Comparison of ENCODE assay signal across 8 cellular contexts in genomic region chr11:72584293-72584921, GRCh38.
DNase-seq lines count a peak whose midpoint lies in the region; ATAC-seq and TF ChIP-seq lines count a peak whose summit lies in the region.

No MANE protein-coding gene starts in this region.

- H3K36me3 Mint-ChIP-seq in osteocyte (ENCODE audit: unreplicated experiment) = no peaks in the 10 kb centered on the region

- peak overlapping the region in 3 of 10 donors; percentile 7 to 33 (median 10) for H3K4me3 ChIP-seq in heart right ventricle
- peak overlapping the region in 7 of 8 donors; percentile 8 to 66 (median 30) for H3K4me3 ChIP-seq in spleen

- H3K27me3 ChIP-seq in heart right ventricle (peaks cover 0 to 37% (median 11%) of the 10 kb centered on the region in 7 donors), spleen (replicated peaks in 1 of 7) (peaks cover 0 to 37% (median 2%) of the 10 kb centered on the region in 7 donors)

- no peak overlapping the region for H3K27ac Mint-ChIP-seq in osteocyte (ENCODE audit: unreplicated experiment)

- DNase-seq in ELF-1 (ENCODE audit: low read depth, low spot score) = peak; percentile 63
- peak; percentile 64 to 72 for DNase-seq in activated T-cell treated with anti-CD3 and anti-CD28 coated beads, Interleukin-2, amount 50 U/mL, for 48 hours
- DNase-seq in heart right ventricle = peak; percentile 29 to 68
- peak; percentile 92 for DNase-seq in spleen
- DNase-seq in osteocyte (ENCODE audit: extremely low spot score, unreplicated experiment) = no peak
- DNase-seq in NCI-H146 treated with DMSO at 0.1 percent for 48 hours (lab: John Stamatoyannopoulos, UW; ENCODE audit: unreplicated experiment) = no peak

- peaks cover 0 to 65% (median 0%) of the 10 kb centered on the region in 9 donors for H3K36me3 ChIP-seq in heart right ventricle
- peaks cover 0 to 85% (median 18%) of the 10 kb centered on the region in 6 donors for H3K36me3 ChIP-seq in spleen

- WGBS in heart right ventricle, 2 donors = 26 to 38% methylated on average over 59 of the region's 59 CpGs
- 19 to 27% (median 24%) methylated on average over 14 to 59 of the region's 59 CpGs for WGBS in spleen, 5 donors

- no peak overlapping the region for H3K4me3 Mint-ChIP-seq in osteocyte (ENCODE audit: unreplicated experiment)

- no peaks in the 10 kb centered on the region for H3K9me3 ChIP-seq in heart right ventricle
- H3K9me3 ChIP-seq in spleen = no peaks in the 10 kb centered on the region

- H3K27me3 Mint-ChIP-seq in osteocyte (ENCODE audit: unreplicated experiment) = peaks cover 65% of the 10 kb centered on the region

- no peaks in the 10 kb centered on the region for H3K9me3 Mint-ChIP-seq in osteocyte (ENCODE audit: unreplicated experiment)

- H3K4me1 ChIP-seq in heart right ventricle = peaks cover 0 to 25% (median 0%) of the 10 kb centered on the region in 9 donors
- H3K4me1 ChIP-seq in spleen = peaks cover 9 to 62% (median 25%) of the 10 kb centered on the region in 6 donors

- no peak for TF ChIP-seq POLR2A in spleen (IDR thresholded peaks at IDR 0.05)

- peak overlapping the region in 1 of 10 donors; percentile 68 for H3K27ac ChIP-seq in heart right ventricle
- peak overlapping the region in 4 of 8 donors; percentile 1 to 62 (median 43) for H3K27ac ChIP-seq in spleen

- intact Hi-C loops in heart right ventricle (cut with DNase I) = loop anchor here in 2 of 10 donors (2.0 to 10.0 kb wide), 2 partner anchors 58 to 210 kb away; partner anchors contain the start of gene STARD10 (in 1 of the 2)
- intact Hi-C loops in spleen (cut with DNase I; ENCODE audit: low total_unique reads) = no loop called here

- no peak for TF ChIP-seq CTCF in heart right ventricle (IDR thresholded peaks at IDR 0.05)
- no peak for TF ChIP-seq CTCF in spleen (IDR thresholded peaks at IDR 0.05 in 8 of 11, conservative IDR thresholded peaks at IDR 0.05 in 3 of 11)
- no peak for TF ChIP-seq CTCF in osteocyte (IDR thresholded peaks at IDR 0.05)

- H3K4me1 Mint-ChIP-seq in osteocyte (ENCODE audit: unreplicated experiment) = peaks cover 3% of the 10 kb centered on the region

- ATAC-seq in heart right ventricle (peak in 7 of 8 donors; percentile 26 to 65 (median 36)), HG03460 (IDR thresholded peaks at IDR 0.05; ENCODE audit: unreplicated experiment) (no peak), GM18498 (IDR thresholded peaks at IDR 0.05; ENCODE audit: unreplicated experiment) (no peak)

Comparison
In these comparisons a context has a peak if more than half of its experiments do, and no peak if none do; other contexts are left out.
1. DNase-seq: peak in ELF-1 (single experiment), activated T-cell treated with anti-CD3 and anti-CD28 coated beads, Interleukin-2, amount 50 U/mL, for 48 hours (2 of 2), heart right ventricle (2 of 2) and spleen (single experiment); none in osteocyte (single experiment) and NCI-H146 treated with DMSO at 0.1 percent for 48 hours (single experiment).
2. ATAC-seq: peak in heart right ventricle (7 of 8); none in HG03460 (single experiment) and GM18498 (single experiment).